Comparison of ENCODE assay signal across 20 cellular contexts in genomic region chr1:202200112-202200548, GRCh38. TPM values are rescaled to one million over a fixed set of nuclear protein-coding genes. Genes with fewer than 3 reads are reported as not detected.
DNase-seq lines count a peak whose midpoint lies in the region; TF ChIP-seq lines count a peak whose summit lies in the region.
"Had no signal": no experiment of that assay in that cellular context is flagged by ENCODE, and none has a peak within 500 bp of the region (broad histone marks: within the 10 kb centered on the region; RNA-seq: fewer than 3 reads in every experiment).

No MANE protein-coding gene starts in this region.

- no peaks in the 10 kb centered on the region for H3K36me3 Mint-ChIP-seq in CD8-positive, alpha-beta memory T cell
- H3K36me3 Mint-ChIP-seq: activated naive CD4-positive, alpha-beta T cell treated with anti-CD3 and anti-CD28 coated beads, Interleukin-2, amount 50 U/mL, for 24 hours had no signal

- H3K9ac ChIP-seq in mesendoderm (ENCODE audit: low read length): no peak overlapping the region
- H3K9ac ChIP-seq: GM23248, KMS-11 had no signal

- DNase-seq in CD8-positive, alpha-beta memory T cell: no peak
- peak; percentile 89 for DNase-seq in LoVo (ENCODE audit: low spot score)
- DNase-seq in mesendoderm: peak; percentile 77
- no peak for DNase-seq in SJCRH30
- no peak for DNase-seq in hepatocyte (ENCODE audit: low spot score)
- no peak for DNase-seq in middle frontal gyrus (ENCODE audit: extremely low spot score, low spot score)
- no peak for DNase-seq in NCI-H2029 treated with DMSO at 0.1 percent for 48 hours (lab: John Stamatoyannopoulos, UW)
- DNase-seq: activated CD8-positive, alpha-beta memory T cell treated with anti-CD3 and anti-CD28 coated beads for 24 hours; foreskin melanocyte; GM23248; NCI-H2107; stimulated activated naive CD4-positive, alpha-beta T cell; T-helper 9 cell had no signal

- H3K27me3 ChIP-seq in CD8-positive, alpha-beta memory T cell (ENCODE audit: insufficient read depth, low read length, poor library complexity, severe bottlenecking): no peaks in the 10 kb centered on the region
- H3K27me3 ChIP-seq in mesendoderm (ENCODE audit: insufficient read depth, low read length, poor library complexity): peaks cover under 1% of the 10 kb centered on the region
- 0 out of 2 replicates have a peak, but pooled peaks cover 3% of the 10 kb centered on the region for H3K27me3 ChIP-seq in SJCRH30
- H3K27me3 ChIP-seq in hepatocyte: peaks cover 16% of the 10 kb centered on the region
- H3K27me3 ChIP-seq: Peyer's patch had no signal

- H3K4me1 ChIP-seq in CD8-positive, alpha-beta memory T cell (ENCODE audit: insufficient read depth, low read length): peaks cover 60% of the 10 kb centered on the region
- H3K4me1 ChIP-seq in mesendoderm (ENCODE audit: control insufficient read depth, low read depth, low read length): no peaks in the 10 kb centered on the region
- no peaks in the 10 kb centered on the region for H3K4me1 ChIP-seq in SJCRH30
- no peaks in the 10 kb centered on the region for H3K4me1 ChIP-seq in hepatocyte (ENCODE audit: insufficient read depth)

- no peaks in the 10 kb centered on the region for H3K9me3 Mint-ChIP-seq in CD8-positive, alpha-beta memory T cell
- H3K9me3 Mint-ChIP-seq: activated naive CD4-positive, alpha-beta T cell treated with anti-CD3 and anti-CD28 coated beads, Interleukin-2, amount 50 U/mL, for 24 hours had no signal

- no peak overlapping the region for H3K27ac ChIP-seq in CD8-positive, alpha-beta memory T cell (ENCODE audit: low read depth, low read length)
- H3K27ac ChIP-seq in cingulate gyrus (ENCODE audit: low read depth, low read length) (peak overlapping the region; percentile 47), mesendoderm (ENCODE audit: low read depth, low read length) (no peak overlapping the region), SJCRH30 (no peak overlapping the region), hepatocyte (no peak overlapping the region)
- H3K27ac ChIP-seq: C4-2B, GM23248, KMS-11 had no signal

- no peak overlapping the region for H3K23ac ChIP-seq in mesendoderm (ENCODE audit: low read length)

- no peak for TF ChIP-seq CTCF in hepatocyte (IDR thresholded peaks at IDR 0.05; ENCODE audit: poor library complexity)

- no peaks in the 10 kb centered on the region for H3K79me2 ChIP-seq in mesendoderm (ENCODE audit: control insufficient read depth, insufficient read depth, low read length)
- H3K79me2 ChIP-seq in hepatocyte: no peaks in the 10 kb centered on the region

- no peak overlapping the region for H3K18ac ChIP-seq in mesendoderm (ENCODE audit: low read length)

- H3K9me3 ChIP-seq in CD8-positive, alpha-beta memory T cell (ENCODE audit: low read length): no peaks in the 10 kb centered on the region
- H3K9me3 ChIP-seq in SJCRH30 (replicated peaks) (no peaks in the 10 kb centered on the region), hepatocyte (ENCODE audit: low read depth) (no peaks in the 10 kb centered on the region)
- H3K9me3 ChIP-seq: Peyer's patch had no signal

- no peak overlapping the region for H3K4me2 ChIP-seq in mesendoderm (ENCODE audit: low read length)
- no peak overlapping the region for H3K4me2 ChIP-seq in hepatocyte
- H3K4me2 ChIP-seq: KMS-11 had no signal

- H3K56ac ChIP-seq in mesendoderm (ENCODE audit: low read length): no peak overlapping the region

- no peaks in the 10 kb centered on the region for H4K20me1 ChIP-seq in hepatocyte (ENCODE audit: insufficient read depth, poor library complexity, severe bottlenecking)

- WGBS in mesendoderm (ENCODE audit: extremely low coverage, insufficient coverage, low lambda C conversion rate): no CpG with 5 or more reads among the region's 4 CpGs
- WGBS in hepatocyte (ENCODE audit: low lambda C conversion rate, missing lambda C conversion rate): 55% methylated on average over 4 of the region's 4 CpGs

- H3K36me3 ChIP-seq in CD8-positive, alpha-beta memory T cell (ENCODE audit: insufficient read depth, low read length): no peaks in the 10 kb centered on the region
- H3K36me3 ChIP-seq in mesendoderm (ENCODE audit: control insufficient read depth, insufficient read depth, low read length) (no peaks in the 10 kb centered on the region), SJCRH30 (no peaks in the 10 kb centered on the region), hepatocyte (replicated peaks; ENCODE audit: insufficient read depth, low read depth) (no peaks in the 10 kb centered on the region)
- H3K36me3 ChIP-seq: Peyer's patch had no signal

- H3K4ac ChIP-seq in mesendoderm (ENCODE audit: low read depth, low read length): no peak overlapping the region

- no peak overlapping the region for H2BK120ac ChIP-seq in mesendoderm (ENCODE audit: low read depth, low read length)

- H4K8ac ChIP-seq in mesendoderm (ENCODE audit: low read depth, low read length): no peak overlapping the region

- H3K27ac Mint-ChIP-seq in CD8-positive, alpha-beta memory T cell: peak overlapping the region in 5 of 8 donors; percentile 30 to 90 (median 56)
- H3K27ac Mint-ChIP-seq: activated naive CD4-positive, alpha-beta T cell treated with anti-CD3 and anti-CD28 coated beads, Interleukin-2, amount 50 U/mL, for 24 hours had no signal

- peaks cover 2 to 5% of the 10 kb centered on the region in 2 donors for H3K27me3 Mint-ChIP-seq in CD8-positive, alpha-beta memory T cell

- no peak overlapping the region for H2AFZ ChIP-seq in hepatocyte
- H2AFZ ChIP-seq: GM23248 had no signal

- no peak overlapping the region for H2BK15ac ChIP-seq in mesendoderm (replicated peaks; ENCODE audit: low read depth)

- peaks cover 33 to 55% (median 34%) of the 10 kb centered on the region in 3 donors for H3K4me1 Mint-ChIP-seq in CD8-positive, alpha-beta memory T cell

- H2BK5ac ChIP-seq in mesendoderm (ENCODE audit: low read length): no peak overlapping the region

- H2AK5ac ChIP-seq in mesendoderm (ENCODE audit: low read length): no peak overlapping the region

- CTCF ChIA-PET in CD8-positive, alpha-beta memory T cell (lab: Charles Lee): interaction anchor here (0.8 to 2.1 kb wide), 3 partner anchors 11 to 15 kb away, joined by 3 to 7 read pairs (median 3); no protein-coding TSS in a partner anchor

- peak overlapping the region in 2 of 7 donors; percentile 30 to 72 for H3K4me3 Mint-ChIP-seq in CD8-positive, alpha-beta memory T cell
- H3K4me3 Mint-ChIP-seq: activated naive CD4-positive, alpha-beta T cell treated with anti-CD3 and anti-CD28 coated beads, Interleukin-2, amount 50 U/mL, for 24 hours had no signal

- no peak overlapping the region for H3K4me3 ChIP-seq in CD8-positive, alpha-beta memory T cell (ENCODE audit: low read length)
- H3K4me3 ChIP-seq in mesendoderm (ENCODE audit: low read length): no peak overlapping the region
- H3K4me3 ChIP-seq in SJCRH30: no peak overlapping the region
- H3K4me3 ChIP-seq in hepatocyte: no peak overlapping the region
- H3K4me3 ChIP-seq: GM23248, Peyer's patch had no signal

- POLR2A ChIA-PET in CD8-positive, alpha-beta memory T cell (lab: Charles Lee): no interaction called here

- H3K9me2 ChIP-seq in hepatocyte (replicated peaks; ENCODE audit: insufficient read depth): no peaks in the 10 kb centered on the region

- no peaks in the 10 kb centered on the region for H3K79me1 ChIP-seq in mesendoderm (ENCODE audit: low read length)

- no peak overlapping the region for H4K5ac ChIP-seq in mesendoderm (ENCODE audit: low read length)

RNA-seq across cellular contexts. Expression of gene LGR6, which starts 6.5 kb away (rescaled TPM):
- total RNA-seq in CD8-positive, alpha-beta memory T cell: under 1 TPM; 0.40 to 0.53 TPM
- 3.1 TPM for polyA plus RNA-seq in CD8-positive, alpha-beta memory T cell
- 0.51 TPM for polyA plus RNA-seq in mesendoderm (2013, experiment 1 of 2)
- polyA plus RNA-seq in mesendoderm (2013, experiment 2 of 2): 0.57 TPM
- not detected in 2 replicates for total RNA-seq in SJCRH30 (2014; rRNA removed; shearing (Covaris generic))
- total RNA-seq in hepatocyte: 0.32 and 0.80 TPM in 2 replicates
- polyA plus RNA-seq in hepatocyte: 1.1 and 1.5 TPM in 2 replicates
- total RNA-seq: dermis microvascular lymphatic vessel endothelial cell, GM23248, osteoblast had no signal
- polyA plus RNA-seq: GM23248 had no signal

RNA-seq across cellular contexts. Expression of gene PTPN7, which starts 39.7 kb away (rescaled TPM):
- total RNA-seq in CD8-positive, alpha-beta memory T cell: 100 to 1,000 TPM; 446 to 449 TPM
- polyA plus RNA-seq in CD8-positive, alpha-beta memory T cell: 91.4 TPM
- 0.65 TPM for polyA plus RNA-seq in mesendoderm (2013, experiment 1 of 2)
- polyA plus RNA-seq in mesendoderm (2013, experiment 2 of 2): 0.49 TPM
- total RNA-seq in SJCRH30 (2014; rRNA removed; shearing (Covaris generic)): 0.08 and 0.14 TPM in 2 replicates
- not detected in 2 replicates for total RNA-seq in hepatocyte
- polyA plus RNA-seq in hepatocyte: 0.35 and 0.41 TPM in 2 replicates
- total RNA-seq: GM23248, osteoblast had no signal
- polyA plus RNA-seq: GM23248 had no signal

RNA-seq across cellular contexts. Expression of gene ARL8A, which starts 55.6 kb away (rescaled TPM):
- total RNA-seq in CD8-positive, alpha-beta memory T cell: 10 to 100 TPM; 50.2 to 51.4 TPM
- 12.3 TPM for polyA plus RNA-seq in CD8-positive, alpha-beta memory T cell
- polyA plus RNA-seq in mesendoderm (2013, experiment 1 of 2): 32.9 TPM
- polyA plus RNA-seq in mesendoderm (2013, experiment 2 of 2): 31.1 TPM
- total RNA-seq in SJCRH30 (2014; rRNA removed; shearing (Covaris generic)): 17.1 and 18.1 TPM in 2 replicates
- 28.9 and 32.7 TPM in 2 replicates for total RNA-seq in hepatocyte
- 56.0 and 65.9 TPM in 2 replicates for polyA plus RNA-seq in hepatocyte

Comparison
In these comparisons a context has a peak if more than half of its experiments do, and no peak if none do; other contexts are left out.
1. DNase-seq: peak in LoVo (single experiment) and mesendoderm (single experiment); none in CD8-positive, alpha-beta memory T cell (0 of 5), SJCRH30 (0 of 2), hepatocyte (single experiment), middle frontal gyrus (single experiment) and NCI-H2029 treated with DMSO at 0.1 percent for 48 hours (single experiment).
2. RNA of gene PTPN7, which starts 39.7 kb away (total RNA-seq): 446 to 449 TPM in CD8-positive, alpha-beta memory T cell; 0.08 to 0.14 TPM in SJCRH30 and not detected in hepatocyte; every median in the first group is over 100 times any median in the second.